ENCODE assay signal across 8 cellular contexts in the genomic region with DNA sequence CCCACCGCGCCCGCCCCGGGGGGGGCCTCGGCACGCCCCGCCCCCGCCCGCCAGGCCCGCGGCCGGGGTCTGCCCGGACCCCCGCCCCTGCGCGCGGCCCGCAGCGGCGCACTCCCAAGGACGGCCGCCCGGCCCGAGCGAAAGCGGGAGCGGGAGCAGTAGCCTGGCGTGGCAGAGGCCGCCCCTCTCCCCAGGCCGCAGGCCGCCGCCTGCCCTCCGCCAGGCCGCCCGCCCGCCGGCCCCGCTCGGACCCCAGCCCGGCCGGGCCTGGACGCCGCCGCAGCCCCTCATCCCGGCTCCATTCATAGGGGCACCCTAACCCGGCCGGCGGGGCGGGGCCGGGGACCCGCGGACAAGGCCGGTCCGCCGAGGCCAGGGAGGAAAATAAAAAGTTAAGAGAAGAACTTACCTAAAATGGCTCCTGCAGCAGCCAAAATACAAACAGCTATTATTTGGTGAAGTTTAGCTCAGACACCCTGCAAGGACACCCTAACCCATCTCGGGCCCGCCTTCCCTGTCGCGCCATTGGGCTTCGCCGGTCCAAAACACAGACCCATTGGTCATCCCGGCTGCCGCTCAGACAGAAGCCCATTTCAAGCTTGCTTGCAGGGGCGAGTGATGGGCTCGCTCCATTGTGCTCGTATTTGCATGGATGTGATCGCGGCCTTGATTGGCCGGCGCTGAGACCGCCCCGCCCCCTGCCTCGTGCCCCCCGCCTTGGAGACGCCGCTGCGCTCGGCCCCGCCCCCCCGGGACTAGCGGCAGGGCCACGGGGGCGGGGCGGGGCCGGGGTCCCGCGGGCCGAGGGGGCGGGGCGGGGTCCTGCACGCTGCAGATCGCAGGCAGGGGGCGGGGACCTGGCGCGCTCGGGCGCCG. TPM values are rescaled to one million over a fixed set of nuclear protein-coding genes. Genes with fewer than 3 reads are reported as not detected.
A peak's percentile ranks its signal among the peaks of the same experiment; 100 is the strongest.
DNase-seq lines count a peak whose midpoint lies in the region; ATAC-seq and TF ChIP-seq lines count a peak whose summit lies in the region.

A gene with protein sequence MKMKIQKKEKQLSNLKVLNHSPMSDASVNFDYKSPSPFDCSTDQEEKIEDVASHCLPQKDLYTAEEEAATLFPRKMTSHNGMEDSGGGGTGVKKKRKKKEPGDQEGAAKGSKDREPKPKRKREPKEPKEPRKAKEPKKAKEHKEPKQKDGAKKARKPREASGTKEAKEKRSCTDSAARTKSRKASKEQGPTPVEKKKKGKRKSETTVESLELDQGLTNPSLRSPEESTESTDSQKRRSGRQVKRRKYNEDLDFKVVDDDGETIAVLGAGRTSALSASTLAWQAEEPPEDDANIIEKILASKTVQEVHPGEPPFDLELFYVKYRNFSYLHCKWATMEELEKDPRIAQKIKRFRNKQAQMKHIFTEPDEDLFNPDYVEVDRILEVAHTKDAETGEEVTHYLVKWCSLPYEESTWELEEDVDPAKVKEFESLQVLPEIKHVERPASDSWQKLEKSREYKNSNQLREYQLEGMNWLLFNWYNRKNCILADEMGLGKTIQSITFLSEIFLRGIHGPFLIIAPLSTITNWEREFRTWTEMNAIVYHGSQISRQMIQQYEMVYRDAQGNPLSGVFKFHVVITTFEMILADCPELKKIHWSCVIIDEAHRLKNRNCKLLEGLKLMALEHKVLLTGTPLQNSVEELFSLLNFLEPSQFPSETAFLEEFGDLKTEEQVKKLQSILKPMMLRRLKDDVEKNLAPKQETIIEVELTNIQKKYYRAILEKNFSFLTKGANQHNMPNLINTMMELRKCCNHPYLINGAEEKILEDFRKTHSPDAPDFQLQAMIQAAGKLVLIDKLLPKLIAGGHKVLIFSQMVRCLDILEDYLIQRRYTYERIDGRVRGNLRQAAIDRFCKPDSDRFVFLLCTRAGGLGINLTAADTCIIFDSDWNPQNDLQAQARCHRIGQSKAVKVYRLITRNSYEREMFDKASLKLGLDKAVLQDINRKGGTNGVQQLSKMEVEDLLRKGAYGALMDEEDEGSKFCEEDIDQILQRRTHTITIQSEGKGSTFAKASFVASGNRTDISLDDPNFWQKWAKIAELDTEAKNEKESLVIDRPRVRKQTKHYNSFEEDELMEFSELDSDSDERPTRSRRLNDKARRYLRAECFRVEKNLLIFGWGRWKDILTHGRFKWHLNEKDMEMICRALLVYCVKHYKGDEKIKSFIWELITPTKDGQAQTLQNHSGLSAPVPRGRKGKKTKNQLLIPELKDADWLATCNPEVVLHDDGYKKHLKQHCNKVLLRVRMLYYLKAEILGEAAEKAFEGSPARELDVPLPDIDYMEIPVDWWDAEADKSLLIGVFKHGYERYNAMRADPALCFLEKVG (N-terminal part only) (minus strand): TSS at position 447 of the 876 bp plus-strand sequence. CDS start 67,040 bp downstream, outside the sequence.

- in situ Hi-C loops in ACHN (cut with HindIII; ENCODE audit: low pct_ligation_motif_present, low pct_unique_long_range_greater_than_20kb, low sequenced_read_pairs), result no loop called here

- peak within 1 kb of the TSS; percentile 74 for H3K4me3 ChIP-seq in WI38 (ENCODE audit: low read depth, low read length)
- H3K4me3 ChIP-seq in cardiac fibroblast (replicated peaks in 1 of 2; ENCODE audit: low read depth in 2 of 2, low read length in 2 of 2), result peak within 1 kb of the TSS; percentile 72 to 76
- H3K4me3 ChIP-seq in spleen, result peak within 1 kb of the TSS; percentile 63 to 93 (median 82)

- WGBS in spleen, 5 donors, result 0 to 1% (median 0%) methylated on average over 14 to 98 of the region's 98 CpGs

- H3K9me3 ChIP-seq in spleen, result no peaks in the 10 kb centered on the region

- no peak for TF ChIP-seq CTCF in WI38 (IDR thresholded peaks at IDR 0.05; ENCODE audit: low read depth, low read length)
- TF ChIP-seq CTCF in cardiac fibroblast (IDR thresholded peaks at IDR 0.05; ENCODE audit: low read depth, low read length), result no peak
- peak in 1 of 11 experiments; percentile 24 for TF ChIP-seq CTCF in spleen (IDR thresholded peaks at IDR 0.05 in 8 of 11, conservative IDR thresholded peaks at IDR 0.05 in 3 of 11)

- H3K27ac ChIP-seq in spleen, result peak within 1 kb of the TSS; percentile 61 to 92 (median 87)

- TF ChIP-seq POLR2A in spleen (IDR thresholded peaks at IDR 0.05), result no peak

- intact Hi-C loops in spleen (cut with DNase I; ENCODE audit: low total_unique reads), result no loop called here

- no peaks in the 10 kb centered on the region for H3K36me3 ChIP-seq in spleen

- H3K27me3 ChIP-seq in spleen (replicated peaks in 1 of 7), result no peaks in the 10 kb centered on the region

- peaks cover 21 to 54% (median 44%) of the 10 kb centered on the region in 6 donors for H3K4me1 ChIP-seq in spleen

- peak; percentile 98 for DNase-seq in ACHN
- peak; percentile 98 for DNase-seq in NCI-H2227 treated with DMSO at 0.1 percent for 48 hours (lab: John Stamatoyannopoulos, UW)
- peak; percentile 100 for DNase-seq in cardiac fibroblast (ENCODE audit: low read depth in 2 of 2)
- peak; percentile 99 for DNase-seq in inferior parietal cortex (ENCODE audit: extremely low spot score)
- DNase-seq in spleen, result peak; percentile 98

- ATAC-seq in GM18907 (IDR thresholded peaks at IDR 0.05; ENCODE audit: unreplicated experiment) (peak; percentile 98), HG03159 (IDR thresholded peaks at IDR 0.05; ENCODE audit: unreplicated experiment) (peak; percentile 98)

RNA-seq across cellular contexts. Expression of the gene that starts here (rescaled TPM):
- 10 to 100 TPM; 45.0 to 68.3 (median 52.8) TPM for total RNA-seq in spleen
- 1 to 10 TPM; 4.2 to 6.1 (median 5.4) TPM for polyA plus RNA-seq in spleen

Comparison
In these comparisons a context has a peak if more than half of its experiments do, and no peak if none do; other contexts are left out.
1. Peak in every context shown above with its lines: DNase-seq, ATAC-seq, H3K4me3 ChIP-seq and H3K27ac ChIP-seq.